8 cellular contexts compared by ENCODE assay signal in genomic region chr15:50183112-50183794, GRCh38. TPM values are rescaled to one million over a fixed set of nuclear protein-coding genes. Genes with fewer than 3 reads are reported as not detected.
DNase-seq lines count a peak whose midpoint lies in the region; ATAC-seq, FAIRE-seq and TF ChIP-seq lines count a peak whose summit lies in the region.

No MANE protein-coding gene starts in this region.

- dilution Hi-C loops in keratinocyte (cut with MboI; ENCODE audit: extremely low pct_ligation_motif_present, low sequenced_read_pairs) = no loop called here

- H3K27me3 ChIP-seq in keratinocyte (ENCODE audit: control insufficient read depth, extremely low read depth, insufficient read depth, low read length) = peaks cover 30% of the 10 kb centered on the region

- H3K4me1 ChIP-seq in keratinocyte (ENCODE audit: control insufficient read depth, extremely low read depth, insufficient read depth, low read length) = peaks cover 6% of the 10 kb centered on the region
- H3K4me1 ChIP-seq in OCI-LY7 (ENCODE audit: insufficient read depth, low read length, poor library complexity, severe bottlenecking) = no peaks in the 10 kb centered on the region

- no peaks in the 10 kb centered on the region for H3K36me3 ChIP-seq in keratinocyte (ENCODE audit: control insufficient read depth in 2 of 2, extremely low read depth in 1 of 2, insufficient read depth in 2 of 2, low read length in 2 of 2)
- H3K36me3 ChIP-seq in OCI-LY7 (ENCODE audit: insufficient read depth, low read length) = no peaks in the 10 kb centered on the region

- H3K27ac ChIP-seq in keratinocyte (ENCODE audit: control insufficient read depth, insufficient read depth, low read length) = no peak overlapping the region
- no peak overlapping the region for H3K27ac ChIP-seq in OCI-LY7 (ENCODE audit: low read depth, low read length, poor library complexity, severe bottlenecking)

- H3K4me1 Mint-ChIP-seq in T-cell = peaks cover 15 to 18% (median 18%) of the 10 kb centered on the region in 3 donors

- ATAC-seq in GM21423 (IDR thresholded peaks at IDR 0.05; ENCODE audit: unreplicated experiment) = peak; percentile 57
- no peak for ATAC-seq in T-cell (replicated peaks in 1 of 4)
- no peak for ATAC-seq in HG03045 (IDR thresholded peaks at IDR 0.05; ENCODE audit: unreplicated experiment)

- peaks cover 29 to 31% of the 10 kb centered on the region in 2 donors for H3K27me3 Mint-ChIP-seq in T-cell

- no peak overlapping the region for H2AFZ ChIP-seq in keratinocyte (ENCODE audit: control insufficient read depth, low read length)
- no peak overlapping the region for H2AFZ ChIP-seq in OCI-LY7 (ENCODE audit: low read length)

- H3K4me2 ChIP-seq in keratinocyte (ENCODE audit: control insufficient read depth, extremely low read depth, insufficient read depth, low read depth, low read length) (peak overlapping the region; percentile 88), OCI-LY7 (ENCODE audit: low read length) (no peak overlapping the region)

- no peaks in the 10 kb centered on the region for H3K9me2 ChIP-seq in OCI-LY7 (ENCODE audit: insufficient read depth, low read length)

- intact Hi-C loops in OCI-LY7 (cut with micrococcal nuclease; ENCODE audit: unreplicated experiment) = no loop called here

- H3K27ac Mint-ChIP-seq in T-cell = no peak overlapping the region

- H3K9me1 ChIP-seq in keratinocyte (ENCODE audit: control insufficient read depth, extremely low read depth, insufficient read depth, low read length) = no peaks in the 10 kb centered on the region

- no TSS peak for BruUV-seq in OCI-LY7 (replicated peaks; lab: Mats Ljungman, UMichigan)

- H3K4me3 ChIP-seq in keratinocyte (ENCODE audit: control insufficient read depth in 2 of 3, extremely low read depth in 1 of 3, insufficient read depth in 2 of 3, low read depth in 1 of 3, low read length in 3 of 3) = no peak overlapping the region
- H3K4me3 ChIP-seq in OCI-LY7 (ENCODE audit: low read depth, low read length, poor library complexity, severe bottlenecking) = no peak overlapping the region

- no peaks in the 10 kb centered on the region for H3K79me2 ChIP-seq in keratinocyte (ENCODE audit: control insufficient read depth, insufficient read depth, low read length)
- no peaks in the 10 kb centered on the region for H3K79me2 ChIP-seq in OCI-LY7 (ENCODE audit: insufficient read depth, low read depth, low read length)

- H3K36me3 Mint-ChIP-seq in T-cell = no peaks in the 10 kb centered on the region

- peak overlapping the region; percentile 82 to 97 (median 86) for H3K4me3 Mint-ChIP-seq in T-cell

- H3K9me3 ChIP-seq in keratinocyte (ENCODE audit: control insufficient read depth, low read depth, low read length) = no peaks in the 10 kb centered on the region
- no peaks in the 10 kb centered on the region for H3K9me3 ChIP-seq in OCI-LY7 (ENCODE audit: low read length)

- CTCF ChIA-PET in T-cell (lab: Charles Lee) (interaction anchor here in 1 of 2 donors (0.9 to 2.0 kb wide), 2 partner anchors 133 to 134 kb away, joined by 3 to 14 read pairs; no protein-coding TSS in a partner anchor), OCI-LY7 (lab: Charles Lee; ENCODE audit: unreplicated experiment) (no interaction called here)

- POLR2A ChIA-PET in T-cell (lab: Charles Lee) (interaction anchor here in 1 of 2 donors (0.5 kb wide), 1 partner anchor 1051 kb away, joined by 3 read pairs; no protein-coding TSS in a partner anchor), OCI-LY7 (lab: Charles Lee) (interaction anchor here (0.6 kb wide), 1 partner anchor 28 kb away, joined by 3 read pairs; no protein-coding TSS in a partner anchor)

- no peak overlapping the region for H3K9ac ChIP-seq in keratinocyte (ENCODE audit: control insufficient read depth, extremely low read depth, insufficient read depth, low read length)

- DNase-seq in AML-193 (lab: John Stamatoyannopoulos, UW) (peak; percentile 30 to 31), T-cell (no peak), keratinocyte (ENCODE audit: low read depth, low spot score) (no peak), OCI-LY7 (ENCODE audit: low spot score) (no peak), GM03348 (ENCODE audit: low spot score) (no peak), NCI-H146 treated with DMSO at 0.1 percent for 48 hours (lab: John Stamatoyannopoulos, UW; ENCODE audit: unreplicated experiment) (no peak)

- TF ChIP-seq CTCF in keratinocyte (optimal IDR thresholded peaks at IDR 0.05 in 1 of 3, IDR thresholded peaks at IDR 0.05 in 1 of 3, conservative IDR thresholded peaks at IDR 0.05 in 1 of 3; ENCODE audit: extremely low read depth in 1 of 3, insufficient read depth in 2 of 3, low read length in 3 of 3) (no peak), OCI-LY7 (conservative IDR thresholded peaks at IDR 0.05; ENCODE audit: low read length) (no peak)

- H4K20me1 ChIP-seq in keratinocyte (ENCODE audit: control insufficient read depth, extremely low read depth, insufficient read depth, low read length) (no peaks in the 10 kb centered on the region), OCI-LY7 (ENCODE audit: insufficient read depth, low read length) (no peaks in the 10 kb centered on the region)

- FAIRE-seq in keratinocyte (lab: Jason Lieb, UNC) = no peak

- H3K9me3 Mint-ChIP-seq in T-cell = no peaks in the 10 kb centered on the region

RNA-seq across cellular contexts. Expression of gene SLC27A2, which starts 1.3 kb away (rescaled TPM):
- total RNA-seq in T-cell (1 to 10 TPM in 2 of 5 donors, under 1 TPM in 3; 0.56 to 1.1 (median 0.70) TPM), OCI-LY7 (2022) (not detected in 2 replicates)
- 0.15 to 0.34 TPM (median 0.31 TPM) in 3 replicates for polyA plus RNA-seq in keratinocyte
- 1.8 TPM for polyA plus RNA-seq in keratinocyte (2011; ENCODE audit: low read depth)
- 0.17 and 0.49 TPM in 2 replicates for polyA plus RNA-seq in keratinocyte (2011; cell fraction: cytosol; rRNA removed)
- 0.33 and 0.98 TPM in 2 replicates for polyA plus RNA-seq in keratinocyte (2011; cell fraction: nucleus; rRNA removed)
- polyA plus RNA-seq in keratinocyte (2012; ENCODE audit: low replicate concordance) = 0.19 and 1.6 TPM in 2 replicates
- polyA minus RNA-seq in keratinocyte = 0.16 to 0.20 TPM in 2 of 3 replicates, not detected in the other
- 2.7 TPM for polyA minus RNA-seq in keratinocyte (2011; cell fraction: cytosol; rRNA and poly(A)+ RNA removed)
- 0.85 and 1.9 TPM in 2 replicates for polyA minus RNA-seq in keratinocyte (2011; cell fraction: nucleus; rRNA and poly(A)+ RNA removed)
- not detected in 2 replicates for total RNA-seq in OCI-LY7 (2014; rRNA removed; shearing (Covaris generic))

Comparison
In these comparisons a context has a peak if more than half of its experiments do, and no peak if none do; other contexts are left out.
1. DNase-seq: peak in AML-193 (2 of 2); none in T-cell (0 of 34), keratinocyte (single experiment), OCI-LY7 (single experiment), GM03348 (single experiment) and NCI-H146 treated with DMSO at 0.1 percent for 48 hours (single experiment).